1 cellular context compared by ENCODE assay signal in the genomic region with DNA sequence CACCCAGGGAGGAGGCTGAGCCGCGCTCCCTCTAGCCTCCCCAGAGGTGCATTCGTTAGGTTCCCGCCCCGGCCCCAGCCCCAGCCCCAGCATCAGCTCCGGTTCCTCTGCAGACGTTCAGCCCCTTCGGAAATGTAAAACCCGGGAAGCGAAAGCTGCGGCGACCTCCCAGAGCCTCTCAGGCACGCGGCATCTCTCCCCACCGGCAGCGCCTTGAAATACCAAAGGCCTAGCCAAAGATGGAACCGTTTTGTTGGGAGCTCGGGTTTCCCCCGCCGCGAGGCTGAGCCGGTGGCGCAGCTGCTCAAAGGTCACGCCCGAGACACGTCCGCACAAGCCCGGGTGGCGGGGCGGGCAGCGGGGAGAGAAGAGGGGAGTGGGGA.
A peak's percentile ranks its signal among the peaks of the same experiment; 100 is the strongest.
TF ChIP-seq lines count a peak whose summit lies in the region.

No MANE protein-coding gene starts in this region.

TF ChIP-seq in HepG2, 621 proteins besides CTCF, POLR2A, EP300 and RAD21 (continued from another document and continues in another):
- TF ChIP-seq, protein P1, sequence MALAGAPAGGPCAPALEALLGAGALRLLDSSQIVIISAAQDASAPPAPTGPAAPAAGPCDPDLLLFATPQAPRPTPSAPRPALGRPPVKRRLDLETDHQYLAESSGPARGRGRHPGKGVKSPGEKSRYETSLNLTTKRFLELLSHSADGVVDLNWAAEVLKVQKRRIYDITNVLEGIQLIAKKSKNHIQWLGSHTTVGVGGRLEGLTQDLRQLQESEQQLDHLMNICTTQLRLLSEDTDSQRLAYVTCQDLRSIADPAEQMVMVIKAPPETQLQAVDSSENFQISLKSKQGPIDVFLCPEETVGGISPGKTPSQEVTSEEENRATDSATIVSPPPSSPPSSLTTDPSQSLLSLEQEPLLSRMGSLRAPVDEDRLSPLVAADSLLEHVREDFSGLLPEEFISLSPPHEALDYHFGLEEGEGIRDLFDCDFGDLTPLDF (CRISPR knock-in tag; IDR thresholded peaks at IDR 0.05), result no peak
- TF ChIP-seq FOXO1 (CRISPR knock-in tag; IDR thresholded peaks at IDR 0.05), result peak; percentile 38; the same call in 1 of the 2 replicates
- no peak for TF ChIP-seq ZNF44 (CRISPR knock-in tag; IDR thresholded peaks at IDR 0.05)
- TF ChIP-seq HMG20A (CRISPR knock-in tag; IDR thresholded peaks at IDR 0.05; ENCODE audit: borderline replicate concordance), result no peak
- no peak for TF ChIP-seq SMYD3 (CRISPR knock-in tag; IDR thresholded peaks at IDR 0.05)
- no peak for TF ChIP-seq BORCS8-MEF2B (CRISPR knock-in tag; IDR thresholded peaks at IDR 0.05)
- TF ChIP-seq CCAR2 (optimal IDR thresholded peaks at IDR 0.05; ENCODE audit: low read depth, low read length), result no peak
- TF ChIP-seq ZC3H13 (CRISPR knock-in tag; IDR thresholded peaks at IDR 0.05), result no peak
- TF ChIP-seq, protein P2, sequence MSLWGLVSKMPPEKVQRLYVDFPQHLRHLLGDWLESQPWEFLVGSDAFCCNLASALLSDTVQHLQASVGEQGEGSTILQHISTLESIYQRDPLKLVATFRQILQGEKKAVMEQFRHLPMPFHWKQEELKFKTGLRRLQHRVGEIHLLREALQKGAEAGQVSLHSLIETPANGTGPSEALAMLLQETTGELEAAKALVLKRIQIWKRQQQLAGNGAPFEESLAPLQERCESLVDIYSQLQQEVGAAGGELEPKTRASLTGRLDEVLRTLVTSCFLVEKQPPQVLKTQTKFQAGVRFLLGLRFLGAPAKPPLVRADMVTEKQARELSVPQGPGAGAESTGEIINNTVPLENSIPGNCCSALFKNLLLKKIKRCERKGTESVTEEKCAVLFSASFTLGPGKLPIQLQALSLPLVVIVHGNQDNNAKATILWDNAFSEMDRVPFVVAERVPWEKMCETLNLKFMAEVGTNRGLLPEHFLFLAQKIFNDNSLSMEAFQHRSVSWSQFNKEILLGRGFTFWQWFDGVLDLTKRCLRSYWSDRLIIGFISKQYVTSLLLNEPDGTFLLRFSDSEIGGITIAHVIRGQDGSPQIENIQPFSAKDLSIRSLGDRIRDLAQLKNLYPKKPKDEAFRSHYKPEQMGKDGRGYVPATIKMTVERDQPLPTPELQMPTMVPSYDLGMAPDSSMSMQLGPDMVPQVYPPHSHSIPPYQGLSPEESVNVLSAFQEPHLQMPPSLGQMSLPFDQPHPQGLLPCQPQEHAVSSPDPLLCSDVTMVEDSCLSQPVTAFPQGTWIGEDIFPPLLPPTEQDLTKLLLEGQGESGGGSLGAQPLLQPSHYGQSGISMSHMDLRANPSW (CRISPR knock-in tag; IDR thresholded peaks at IDR 0.05; ENCODE audit: borderline replicate concordance), result no peak
- TF ChIP-seq ZMYM3 (CRISPR knock-in tag; IDR thresholded peaks at IDR 0.05), result peak; percentile 43; the same call in 1 of the 2 replicates
- TF ChIP-seq MTF1 (CRISPR knock-in tag; IDR thresholded peaks at IDR 0.05), result no peak
- no peak for TF ChIP-seq PCBP2 (optimal IDR thresholded peaks at IDR 0.05; ENCODE audit: low read depth, low read length, poor library complexity, severe bottlenecking)
- no peak for TF ChIP-seq ZFAT (CRISPR knock-in tag; conservative IDR thresholded peaks at IDR 0.05)
- peak; percentile 63 for TF ChIP-seq POLR2G (IDR thresholded peaks at IDR 0.05; ENCODE audit: low read depth, low read length)
- no peak for TF ChIP-seq ZSCAN12 (CRISPR knock-in tag; IDR thresholded peaks at IDR 0.05)
- peak; percentile 34; the same call in 1 of the 2 replicates for TF ChIP-seq ESRRA (CRISPR knock-in tag; IDR thresholded peaks at IDR 0.05; ENCODE audit: low read depth)
- TF ChIP-seq THYN1 (CRISPR knock-in tag; IDR thresholded peaks at IDR 0.05; ENCODE audit: borderline replicate concordance, low read depth), result no peak
- no peak for TF ChIP-seq ZFP36 (IDR thresholded peaks at IDR 0.05; ENCODE audit: borderline replicate concordance, low read depth, low read length, partially characterized antibody)
- peak; percentile 85 for TF ChIP-seq HNF4G (IDR thresholded peaks at IDR 0.05; ENCODE audit: borderline replicate concordance, low read depth, low read length)
- peak; percentile 63; the same call in 1 of the 2 replicates for TF ChIP-seq HNF4G (CRISPR knock-in tag; IDR thresholded peaks at IDR 0.05; ENCODE audit: borderline replicate concordance, low read depth)
- no peak for TF ChIP-seq NONO (IDR thresholded peaks at IDR 0.05)
- peak; percentile 87 for TF ChIP-seq NONO (CRISPR knock-in tag; conservative IDR thresholded peaks at IDR 0.05)
- no peak for TF ChIP-seq TCF7 (IDR thresholded peaks at IDR 0.05; ENCODE audit: low read depth)
- TF ChIP-seq CREB1 (IDR thresholded peaks at IDR 0.05), result no peak
- no peak for TF ChIP-seq CREB1 (CRISPR knock-in tag; IDR thresholded peaks at IDR 0.05)
- TF ChIP-seq YY1 (IDR thresholded peaks at IDR 0.05; ENCODE audit: insufficient read depth, insufficient replicate concordance, low read depth, low read length), result peak; percentile 72
- TF ChIP-seq, protein P3, sequence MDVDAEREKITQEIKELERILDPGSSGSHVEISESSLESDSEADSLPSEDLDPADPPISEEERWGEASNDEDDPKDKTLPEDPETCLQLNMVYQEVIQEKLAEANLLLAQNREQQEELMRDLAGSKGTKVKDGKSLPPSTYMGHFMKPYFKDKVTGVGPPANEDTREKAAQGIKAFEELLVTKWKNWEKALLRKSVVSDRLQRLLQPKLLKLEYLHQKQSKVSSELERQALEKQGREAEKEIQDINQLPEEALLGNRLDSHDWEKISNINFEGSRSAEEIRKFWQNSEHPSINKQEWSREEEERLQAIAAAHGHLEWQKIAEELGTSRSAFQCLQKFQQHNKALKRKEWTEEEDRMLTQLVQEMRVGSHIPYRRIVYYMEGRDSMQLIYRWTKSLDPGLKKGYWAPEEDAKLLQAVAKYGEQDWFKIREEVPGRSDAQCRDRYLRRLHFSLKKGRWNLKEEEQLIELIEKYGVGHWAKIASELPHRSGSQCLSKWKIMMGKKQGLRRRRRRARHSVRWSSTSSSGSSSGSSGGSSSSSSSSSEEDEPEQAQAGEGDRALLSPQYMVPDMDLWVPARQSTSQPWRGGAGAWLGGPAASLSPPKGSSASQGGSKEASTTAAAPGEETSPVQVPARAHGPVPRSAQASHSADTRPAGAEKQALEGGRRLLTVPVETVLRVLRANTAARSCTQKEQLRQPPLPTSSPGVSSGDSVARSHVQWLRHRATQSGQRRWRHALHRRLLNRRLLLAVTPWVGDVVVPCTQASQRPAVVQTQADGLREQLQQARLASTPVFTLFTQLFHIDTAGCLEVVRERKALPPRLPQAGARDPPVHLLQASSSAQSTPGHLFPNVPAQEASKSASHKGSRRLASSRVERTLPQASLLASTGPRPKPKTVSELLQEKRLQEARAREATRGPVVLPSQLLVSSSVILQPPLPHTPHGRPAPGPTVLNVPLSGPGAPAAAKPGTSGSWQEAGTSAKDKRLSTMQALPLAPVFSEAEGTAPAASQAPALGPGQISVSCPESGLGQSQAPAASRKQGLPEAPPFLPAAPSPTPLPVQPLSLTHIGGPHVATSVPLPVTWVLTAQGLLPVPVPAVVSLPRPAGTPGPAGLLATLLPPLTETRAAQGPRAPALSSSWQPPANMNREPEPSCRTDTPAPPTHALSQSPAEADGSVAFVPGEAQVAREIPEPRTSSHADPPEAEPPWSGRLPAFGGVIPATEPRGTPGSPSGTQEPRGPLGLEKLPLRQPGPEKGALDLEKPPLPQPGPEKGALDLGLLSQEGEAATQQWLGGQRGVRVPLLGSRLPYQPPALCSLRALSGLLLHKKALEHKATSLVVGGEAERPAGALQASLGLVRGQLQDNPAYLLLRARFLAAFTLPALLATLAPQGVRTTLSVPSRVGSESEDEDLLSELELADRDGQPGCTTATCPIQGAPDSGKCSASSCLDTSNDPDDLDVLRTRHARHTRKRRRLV (CRISPR knock-in tag; IDR thresholded peaks at IDR 0.05), result no peak
- no peak for TF ChIP-seq TARDBP (CRISPR knock-in tag; IDR thresholded peaks at IDR 0.05)
- TF ChIP-seq ZNF737 (CRISPR knock-in tag; IDR thresholded peaks at IDR 0.05; ENCODE audit: borderline replicate concordance), result no peak
- TF ChIP-seq NFRKB (IDR thresholded peaks at IDR 0.05), result no peak
- no peak for TF ChIP-seq HNRNPL (IDR thresholded peaks at IDR 0.05; ENCODE audit: low read depth, low read length)
- no peak for TF ChIP-seq AGO1 (IDR thresholded peaks at IDR 0.05; ENCODE audit: low read depth, low read length, poor library complexity, severe bottlenecking)
- TF ChIP-seq ZEB1 (IDR thresholded peaks at IDR 0.05; ENCODE audit: insufficient replicate concordance, low read depth), result no peak
- TF ChIP-seq GABPA (IDR thresholded peaks at IDR 0.05; ENCODE audit: low read depth, low read length), result no peak
- TF ChIP-seq GABPA (CRISPR knock-in tag; IDR thresholded peaks at IDR 0.05; ENCODE audit: low read depth), result no peak
- no peak for TF ChIP-seq POGZ (CRISPR knock-in tag; IDR thresholded peaks at IDR 0.05)
- TF ChIP-seq MAZ (IDR thresholded peaks at IDR 0.05; ENCODE audit: borderline replicate concordance, low read depth, low read length), result no peak
- TF ChIP-seq MAZ (CRISPR knock-in tag; IDR thresholded peaks at IDR 0.05; ENCODE audit: low read depth), result peak; percentile 44; the same call in 1 of the 2 replicates
- no peak for TF ChIP-seq KLF9 (CRISPR knock-in tag; IDR thresholded peaks at IDR 0.05; ENCODE audit: low read depth)
- TF ChIP-seq, protein P4, sequence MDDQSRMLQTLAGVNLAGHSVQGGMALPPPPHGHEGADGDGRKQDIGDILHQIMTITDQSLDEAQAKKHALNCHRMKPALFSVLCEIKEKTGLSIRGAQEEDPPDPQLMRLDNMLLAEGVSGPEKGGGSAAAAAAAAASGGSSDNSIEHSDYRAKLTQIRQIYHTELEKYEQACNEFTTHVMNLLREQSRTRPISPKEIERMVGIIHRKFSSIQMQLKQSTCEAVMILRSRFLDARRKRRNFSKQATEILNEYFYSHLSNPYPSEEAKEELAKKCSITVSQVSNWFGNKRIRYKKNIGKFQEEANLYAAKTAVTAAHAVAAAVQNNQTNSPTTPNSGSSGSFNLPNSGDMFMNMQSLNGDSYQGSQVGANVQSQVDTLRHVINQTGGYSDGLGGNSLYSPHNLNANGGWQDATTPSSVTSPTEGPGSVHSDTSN (CRISPR knock-in tag; IDR thresholded peaks at IDR 0.05; ENCODE audit: borderline replicate concordance), result no peak
- TF ChIP-seq, protein P5, sequence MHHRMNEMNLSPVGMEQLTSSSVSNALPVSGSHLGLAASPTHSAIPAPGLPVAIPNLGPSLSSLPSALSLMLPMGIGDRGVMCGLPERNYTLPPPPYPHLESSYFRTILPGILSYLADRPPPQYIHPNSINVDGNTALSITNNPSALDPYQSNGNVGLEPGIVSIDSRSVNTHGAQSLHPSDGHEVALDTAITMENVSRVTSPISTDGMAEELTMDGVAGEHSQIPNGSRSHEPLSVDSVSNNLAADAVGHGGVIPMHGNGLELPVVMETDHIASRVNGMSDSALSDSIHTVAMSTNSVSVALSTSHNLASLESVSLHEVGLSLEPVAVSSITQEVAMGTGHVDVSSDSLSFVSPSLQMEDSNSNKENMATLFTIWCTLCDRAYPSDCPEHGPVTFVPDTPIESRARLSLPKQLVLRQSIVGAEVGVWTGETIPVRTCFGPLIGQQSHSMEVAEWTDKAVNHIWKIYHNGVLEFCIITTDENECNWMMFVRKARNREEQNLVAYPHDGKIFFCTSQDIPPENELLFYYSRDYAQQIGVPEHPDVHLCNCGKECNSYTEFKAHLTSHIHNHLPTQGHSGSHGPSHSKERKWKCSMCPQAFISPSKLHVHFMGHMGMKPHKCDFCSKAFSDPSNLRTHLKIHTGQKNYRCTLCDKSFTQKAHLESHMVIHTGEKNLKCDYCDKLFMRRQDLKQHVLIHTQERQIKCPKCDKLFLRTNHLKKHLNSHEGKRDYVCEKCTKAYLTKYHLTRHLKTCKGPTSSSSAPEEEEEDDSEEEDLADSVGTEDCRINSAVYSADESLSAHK (CRISPR knock-in tag; IDR thresholded peaks at IDR 0.05; ENCODE audit: borderline replicate concordance), result no peak
- TF ChIP-seq HDAC1 (CRISPR knock-in tag; IDR thresholded peaks at IDR 0.05), result peak; percentile 79
- no peak for TF ChIP-seq ZSCAN22 (CRISPR knock-in tag; IDR thresholded peaks at IDR 0.05)
- no peak for TF ChIP-seq ZNF510 (CRISPR knock-in tag; IDR thresholded peaks at IDR 0.05; ENCODE audit: low read depth)
- peak; percentile 50; the same call in 1 of the 2 replicates for TF ChIP-seq TAF1 (CRISPR knock-in tag; IDR thresholded peaks at IDR 0.05)
- TF ChIP-seq ZNF570 (CRISPR knock-in tag; IDR thresholded peaks at IDR 0.05; ENCODE audit: borderline replicate concordance), result no peak
- TF ChIP-seq SMARCC2 (IDR thresholded peaks at IDR 0.05), result no peak
- TF ChIP-seq ZNF839 (CRISPR knock-in tag; IDR thresholded peaks at IDR 0.05; ENCODE audit: borderline replicate concordance), result no peak
- TF ChIP-seq PAX8 (CRISPR knock-in tag; IDR thresholded peaks at IDR 0.05; ENCODE audit: borderline replicate concordance), result no peak
- TF ChIP-seq ZNF75D (CRISPR knock-in tag; IDR thresholded peaks at IDR 0.05; ENCODE audit: borderline replicate concordance), result no peak
- TF ChIP-seq, protein P6, sequence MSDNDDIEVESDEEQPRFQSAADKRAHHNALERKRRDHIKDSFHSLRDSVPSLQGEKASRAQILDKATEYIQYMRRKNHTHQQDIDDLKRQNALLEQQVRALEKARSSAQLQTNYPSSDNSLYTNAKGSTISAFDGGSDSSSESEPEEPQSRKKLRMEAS (IDR thresholded peaks at IDR 0.05), result peak; percentile 69
- no peak for TF ChIP-seq HCFC1 (IDR thresholded peaks at IDR 0.05; ENCODE audit: low read depth, low read length)
- TF ChIP-seq, protein P7, sequence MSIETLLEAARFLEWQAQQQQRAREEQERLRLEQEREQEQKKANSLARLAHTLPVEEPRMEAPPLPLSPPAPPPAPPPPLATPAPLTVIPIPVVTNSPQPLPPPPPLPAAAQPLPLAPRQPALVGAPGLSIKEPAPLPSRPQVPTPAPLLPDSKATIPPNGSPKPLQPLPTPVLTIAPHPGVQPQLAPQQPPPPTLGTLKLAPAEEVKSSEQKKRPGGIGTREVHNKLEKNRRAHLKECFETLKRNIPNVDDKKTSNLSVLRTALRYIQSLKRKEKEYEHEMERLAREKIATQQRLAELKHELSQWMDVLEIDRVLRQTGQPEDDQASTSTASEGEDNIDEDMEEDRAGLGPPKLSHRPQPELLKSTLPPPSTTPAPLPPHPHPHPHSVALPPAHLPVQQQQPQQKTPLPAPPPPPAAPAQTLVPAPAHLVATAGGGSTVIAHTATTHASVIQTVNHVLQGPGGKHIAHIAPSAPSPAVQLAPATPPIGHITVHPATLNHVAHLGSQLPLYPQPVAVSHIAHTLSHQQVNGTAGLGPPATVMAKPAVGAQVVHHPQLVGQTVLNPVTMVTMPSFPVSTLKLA (IDR thresholded peaks at IDR 0.05), result no peak
- TF ChIP-seq ZKSCAN5 (CRISPR knock-in tag; IDR thresholded peaks at IDR 0.05), result no peak
- TF ChIP-seq HNRNPLL (IDR thresholded peaks at IDR 0.05; ENCODE audit: low read depth, low read length, poor library complexity, severe bottlenecking), result peak; percentile 86
- TF ChIP-seq SIN3B (IDR thresholded peaks at IDR 0.05; ENCODE audit: low read length), result no peak
- TF ChIP-seq PRPF4 (IDR thresholded peaks at IDR 0.05; ENCODE audit: low read depth, low read length, poor library complexity, severe bottlenecking), result no peak
- no peak for TF ChIP-seq ZNF879 (CRISPR knock-in tag; IDR thresholded peaks at IDR 0.05)
- TF ChIP-seq ZNF550 (CRISPR knock-in tag; IDR thresholded peaks at IDR 0.05; ENCODE audit: borderline replicate concordance), result no peak
- TF ChIP-seq HOXD1 (CRISPR knock-in tag; IDR thresholded peaks at IDR 0.05), result no peak
- TF ChIP-seq, protein P8, sequence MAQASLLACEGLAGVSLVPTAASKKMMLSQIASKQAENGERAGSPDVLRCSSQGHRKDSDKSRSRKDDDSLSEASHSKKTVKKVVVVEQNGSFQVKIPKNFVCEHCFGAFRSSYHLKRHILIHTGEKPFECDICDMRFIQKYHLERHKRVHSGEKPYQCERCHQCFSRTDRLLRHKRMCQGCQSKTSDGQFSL (CRISPR knock-in tag; IDR thresholded peaks at IDR 0.05), result no peak
- TF ChIP-seq NFIC (IDR thresholded peaks at IDR 0.05; ENCODE audit: low read length), result no peak
